In the genomic region with DNA sequence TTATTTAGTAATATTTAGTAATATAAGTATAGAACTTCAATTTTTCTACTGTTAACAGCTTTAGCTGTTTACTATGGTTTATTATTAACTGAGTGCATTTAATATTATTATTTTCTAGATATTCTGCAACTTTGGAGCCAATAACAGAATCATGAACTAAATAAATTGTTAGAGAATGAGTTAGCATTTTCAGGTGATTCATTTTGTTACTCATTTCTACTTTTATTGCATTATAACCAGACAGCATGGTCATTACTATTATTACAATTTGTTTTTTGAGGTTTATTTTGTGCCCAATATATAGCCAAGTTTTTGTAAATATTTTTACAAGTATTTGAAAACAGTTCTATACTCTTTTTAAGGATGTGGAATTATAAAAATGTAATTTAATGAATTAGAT, we compare ENCODE assay signal across 19 cellular contexts.
DNase-seq lines count a peak whose midpoint lies in the region; ATAC-seq, FAIRE-seq and TF ChIP-seq lines count a peak whose summit lies in the region.
"Had no signal": no experiment of that assay in that cellular context is flagged by ENCODE, and none has a peak within 500 bp of the region (broad histone marks: within the 10 kb centered on the region; RNA-seq: fewer than 3 reads in every experiment).

No MANE protein-coding gene starts in this region.

- no peaks in the 10 kb centered on the region for H3K9me3 Mint-ChIP-seq in osteocyte (ENCODE audit: unreplicated experiment)

- no peak overlapping the region for H3K4me2 ChIP-seq in hepatocyte

- peaks cover 5% of the 10 kb centered on the region for H3K27me3 Mint-ChIP-seq in osteocyte (ENCODE audit: unreplicated experiment)

- no peaks in the 10 kb centered on the region for H3K9me3 ChIP-seq in RWPE2 (ENCODE audit: severe bottlenecking)
- H3K9me3 ChIP-seq in hepatocyte (ENCODE audit: low read depth), result no peaks in the 10 kb centered on the region
- H3K9me3 ChIP-seq: HAP-1 had no signal

- no peaks in the 10 kb centered on the region for H3K27me3 ChIP-seq in RWPE2 (ENCODE audit: insufficient read depth, poor library complexity, severe bottlenecking)
- H3K27me3 ChIP-seq in hepatocyte, result no peaks in the 10 kb centered on the region

- H3K27ac ChIP-seq in RWPE2 (ENCODE audit: poor library complexity, severe bottlenecking) (no peak overlapping the region), hepatocyte (no peak overlapping the region)

- TF ChIP-seq CTCF in RWPE2 (IDR thresholded peaks at IDR 0.05; ENCODE audit: poor library complexity, severe bottlenecking) (no peak), hepatocyte (IDR thresholded peaks at IDR 0.05; ENCODE audit: poor library complexity) (no peak), osteocyte (IDR thresholded peaks at IDR 0.05) (no peak)

- peaks cover 14% of the 10 kb centered on the region for H3K4me1 Mint-ChIP-seq in osteocyte (ENCODE audit: unreplicated experiment)
- H3K4me1 Mint-ChIP-seq: CD4-positive, alpha-beta memory T cell had no signal

- DNase-seq in RWPE2 (ENCODE audit: low spot score) (no peak), frontal cortex (ENCODE audit: low spot score in 2 of 2) (no peak), renal cortical epithelial cell (ENCODE audit: low read depth) (peak; percentile 20), GM03348 (ENCODE audit: low spot score) (no peak), dermis blood vessel endothelial cell (no peak), hepatocyte (ENCODE audit: low spot score) (no peak), osteocyte (ENCODE audit: extremely low spot score, unreplicated experiment) (no peak)
- DNase-seq: C1 segment of cervical spinal cord; Calu3; CD4-positive, alpha-beta memory T cell; COR-L47; DND-41; GOT3; HFFc6 had no signal

- peaks cover 14% of the 10 kb centered on the region for H3K4me1 ChIP-seq in RWPE2 (ENCODE audit: insufficient read depth, poor library complexity, severe bottlenecking)
- no peaks in the 10 kb centered on the region for H3K4me1 ChIP-seq in hepatocyte (ENCODE audit: insufficient read depth)
- H3K4me1 ChIP-seq: HAP-1 had no signal

- no peak overlapping the region for H3K4me3 Mint-ChIP-seq in osteocyte (ENCODE audit: unreplicated experiment)
- H3K4me3 Mint-ChIP-seq: CD4-positive, alpha-beta memory T cell; HFFc6 had no signal

- H3K4me3 ChIP-seq in RWPE2 (ENCODE audit: severe bottlenecking) (no peak overlapping the region), hepatocyte (no peak overlapping the region)
- H3K4me3 ChIP-seq: GM12878, HAP-1 had no signal

- H3K36me3 ChIP-seq in RWPE2 (ENCODE audit: low read depth) (no peaks in the 10 kb centered on the region), hepatocyte (replicated peaks; ENCODE audit: insufficient read depth, low read depth) (no peaks in the 10 kb centered on the region)
- H3K36me3 ChIP-seq: HAP-1 had no signal

- peaks cover 2% of the 10 kb centered on the region for H3K36me3 Mint-ChIP-seq in osteocyte (ENCODE audit: unreplicated experiment)
- H3K36me3 Mint-ChIP-seq: CD4-positive, alpha-beta memory T cell had no signal

- peak; percentile 8 for FAIRE-seq in endometrium (lab: Jason Lieb, UNC)
- FAIRE-seq in frontal cortex (lab: Jason Lieb, UNC), result peak; percentile 30
- FAIRE-seq: GM12878, GM18507, H54 had no signal

- no peaks in the 10 kb centered on the region for H4K20me1 ChIP-seq in hepatocyte (ENCODE audit: insufficient read depth, poor library complexity, severe bottlenecking)

- H2AFZ ChIP-seq in hepatocyte, result no peak overlapping the region

- peak; percentile 61 for ATAC-seq in RWPE2 (ENCODE audit: low read depth)
- ATAC-seq: GM12878 had no signal

- H3K79me2 ChIP-seq in hepatocyte, result no peaks in the 10 kb centered on the region

- no peaks in the 10 kb centered on the region for H3K9me2 ChIP-seq in hepatocyte (replicated peaks; ENCODE audit: insufficient read depth)

- no peak overlapping the region for H3K27ac Mint-ChIP-seq in osteocyte (ENCODE audit: unreplicated experiment)
- H3K27ac Mint-ChIP-seq: CD4-positive, alpha-beta memory T cell; HFFc6 had no signal
